ENCODE assay signal across 23 cellular contexts in genomic region chr12:18339633-18340032, GRCh38.
"Had no signal": no experiment of that assay in that cellular context is flagged by ENCODE, and none has a peak within 500 bp of the region (broad histone marks: within the 10 kb centered on the region; RNA-seq: fewer than 3 reads in every experiment).

No MANE protein-coding gene starts in this region.

- FAIRE-seq: HTR-8/SVneo had no signal

- H3K9ac ChIP-seq: KMS-11, SK-N-SH had no signal

- H3K4me2 ChIP-seq: KMS-11, SK-N-SH had no signal

- H3K9me3 ChIP-seq: SK-N-SH had no signal

- DNase-seq: Kasumi-1, MM.1S, NCI-H1092 treated with DMSO at 0.1 percent for 48 hours, NCI-H1436, NCI-H187, NCI-H2029, NCI-H2081 treated with DMSO at 0.1 percent for 48 hours, NCI-H2171, NCI-H226, NCI-H446, NCI-H510A, NCI-H524 treated with DMSO at 0.1 percent for 48 hours, NCI-H69, NCI-H774, PC-3, SHP77, SK-N-SH, SW 1271, T-cell had no signal

- ATAC-seq: Panc1, PC-3, T-cell had no signal

- H3K27ac ChIP-seq: KMS-11, RWPE1 had no signal
